23 cellular contexts compared by ENCODE assay signal in genomic region chrX:68697465-68698125, GRCh38. TPM values are rescaled to one million over a fixed set of nuclear protein-coding genes. Genes with fewer than 3 reads are reported as not detected.
DNase-seq lines count a peak whose midpoint lies in the region; ATAC-seq and TF ChIP-seq lines count a peak whose summit lies in the region.
"Had no signal": no experiment of that assay in that cellular context is flagged by ENCODE, and none has a peak within 500 bp of the region (broad histone marks: within the 10 kb centered on the region; RNA-seq: fewer than 3 reads in every experiment).

No MANE protein-coding gene starts in this region.

- TF ChIP-seq CTCF in liver (IDR thresholded peaks at IDR 0.05; ENCODE audit: low read depth, low read length, missing input control) = no peak
- TF ChIP-seq CTCF in spleen (IDR thresholded peaks at IDR 0.05 in 8 of 11, conservative IDR thresholded peaks at IDR 0.05 in 3 of 11) = no peak
- no peak for TF ChIP-seq CTCF in uterus (IDR thresholded peaks at IDR 0.05)

- no peak for ATAC-seq in HG02798 (IDR thresholded peaks at IDR 0.05; ENCODE audit: poor library complexity, unreplicated experiment)
- ATAC-seq: activated CD4-positive, CD25-positive, alpha-beta regulatory T cell treated with anti-CD3 and anti-CD28 coated beads, Interleukin-2, amount 50 U/mL, for 24 hours; activated naive CD4-positive, alpha-beta T cell treated with anti-CD3 and anti-CD28 coated beads, Interleukin-2, amount 50 U/mL, for 72 hours; stimulated activated memory B cell treated with anti-CD40 and anti-IgM and Interleukin-4, amounts not matched to agents 10 μg/mL and 1 μg/mL and 100 μg/mL, for 72 hours had no signal

- TF ChIP-seq RAD21 in liver (IDR thresholded peaks at IDR 0.05) = no peak

- DNase-seq in OCI-M1 (lab: John Stamatoyannopoulos, UW) (peak; percentile 64), caudate nucleus (lab: John Stamatoyannopoulos, UW) (no peak), spleen (peak; percentile 44), uterus (no peak)
- DNase-seq in stimulated activated CD4-positive, alpha-beta T cell treated with anti-CD3 and anti-CD28 coated beads, Interleukin-1b, Interleukin-23, amount 100 ng/mL, for 48 hours = no peak
- DNase-seq: activated CD8-positive, alpha-beta memory T cell treated with anti-CD3 and anti-CD28 coated beads for 24 hours; activated T-cell treated with anti-CD3 and anti-CD28 coated beads, Interleukin-2, amount 50 U/mL, for 48 hours; Caco-2; hypothalamus; islet precursor cell; NCI-H2171; NCI-H748 treated with DMSO at 0.1 percent for 48 hours; retina; stimulated activated CD4-positive, alpha-beta T cell treated with anti-CD3 and anti-CD28 coated beads, Interleukin-15, amount 100 ng/mL, for 24 hours; T-helper 2 cell had no signal

- 43% methylated on average over 6 of the region's 6 CpGs for WGBS in liver
- 23 to 48% (median 38%) methylated on average over 5 to 6 of the region's 6 CpGs for WGBS in spleen, 5 donors

- no peaks in the 10 kb centered on the region for H3K27me3 ChIP-seq in liver (ENCODE audit: control insufficient read depth in 4 of 4, insufficient read depth in 4 of 4, low read length in 3 of 4)
- peaks cover 0 to 40% (median 4%) of the 10 kb centered on the region in 7 donors for H3K27me3 ChIP-seq in spleen (replicated peaks in 1 of 7)
- H3K27me3 ChIP-seq in uterus = no peaks in the 10 kb centered on the region
- H3K27me3 ChIP-seq: SJSA1 had no signal

- H3K36me3 ChIP-seq in liver (ENCODE audit: control insufficient read depth in 4 of 4, insufficient read depth in 3 of 4, low read depth in 1 of 4, low read length in 3 of 4) = no peaks in the 10 kb centered on the region
- no peaks in the 10 kb centered on the region for H3K36me3 ChIP-seq in spleen
- H3K36me3 ChIP-seq in uterus = no peaks in the 10 kb centered on the region
- H3K36me3 ChIP-seq: SJSA1, thoracic aorta had no signal

- H3K27ac ChIP-seq in caudate nucleus (ENCODE audit: low read depth, low read length) (peak overlapping the region; percentile 21), liver (ENCODE audit: low read depth in 1 of 2, low read length in 2 of 2) (peak overlapping the region in 1 of 2 donors; percentile 59), spleen (peak overlapping the region in 7 of 8 donors; percentile 26 to 89 (median 85)), uterus (peak overlapping the region in 1 of 2 donors; percentile 33)
- H3K27ac ChIP-seq: SJSA1, thoracic aorta had no signal

- no peak overlapping the region for H3K9ac ChIP-seq in liver (ENCODE audit: low read depth in 1 of 2, low read length in 2 of 2)

- H3K4me1 ChIP-seq in liver (ENCODE audit: control insufficient read depth in 4 of 4, insufficient read depth in 4 of 4, low read length in 3 of 4) = peaks cover 23 to 68% (median 56%) of the 10 kb centered on the region in 4 donors
- peaks cover 0 to 89% (median 11%) of the 10 kb centered on the region in 6 donors for H3K4me1 ChIP-seq in spleen
- H3K4me1 ChIP-seq in uterus = no peaks in the 10 kb centered on the region
- H3K4me1 ChIP-seq: Caco-2 had no signal

- H3K9me3 ChIP-seq in liver (ENCODE audit: control insufficient read depth in 4 of 4, low read length in 3 of 4) (no peaks in the 10 kb centered on the region), spleen (no peaks in the 10 kb centered on the region), uterus (no peaks in the 10 kb centered on the region)
- H3K9me3 ChIP-seq: Caco-2, SJSA1, thoracic aorta had no signal

- H3K4me3 ChIP-seq in liver (ENCODE audit: low read depth in 1 of 3, low read length in 3 of 3) = no peak overlapping the region
- H3K4me3 ChIP-seq in spleen = peak overlapping the region in 1 of 8 donors; percentile 24
- no peak overlapping the region for H3K4me3 ChIP-seq in uterus
- H3K4me3 ChIP-seq: SJSA1, thoracic aorta had no signal

- TF ChIP-seq POLR2A in spleen (IDR thresholded peaks at IDR 0.05) (no peak), uterus (IDR thresholded peaks at IDR 0.05) (no peak)

- intact Hi-C loops in spleen (cut with DNase I; ENCODE audit: low total_unique reads) = no loop called here
- intact Hi-C loops in uterus (cut with DNase I; ENCODE audit: low total_unique reads) = no loop called here

TF ChIP-seq in liver, 16 proteins besides CTCF, POLR2A, EP300 and RAD21:
- no peak for TF ChIP-seq SP1 (IDR thresholded peaks at IDR 0.05)
- no peak for TF ChIP-seq GABPA (IDR thresholded peaks at IDR 0.05 in 1 of 2, conservative IDR thresholded peaks at IDR 0.05 in 1 of 2)
- no peak for TF ChIP-seq EGR1 (IDR thresholded peaks at IDR 0.05; ENCODE audit: low read depth in 2 of 2)
- no peak for TF ChIP-seq ATF3 (IDR thresholded peaks at IDR 0.05)
- TF ChIP-seq HNF4A (conservative IDR thresholded peaks at IDR 0.05) = no peak
- TF ChIP-seq NR2F2 (IDR thresholded peaks at IDR 0.05) = peak; percentile 76
- no peak for TF ChIP-seq FOXA2 (IDR thresholded peaks at IDR 0.05)
- no peak for TF ChIP-seq YY1 (IDR thresholded peaks at IDR 0.05)

RNA-seq across cellular contexts. Expression of gene STARD8, which starts 50.1 kb away (rescaled TPM):
- total RNA-seq in liver (10 to 100 TPM in 1 of 2 donors, 1 to 10 TPM in 1; 9.8 to 10.7 TPM), spleen (10 to 100 TPM; 16.5 to 35.2 (median 26.8) TPM), uterus (10 to 100 TPM; 10.9 to 25.4 (median 17.2) TPM)
- polyA plus RNA-seq in liver (1 to 10 TPM; 1.8 to 6.9 TPM), spleen (1 to 10 TPM; 1.9 to 5.6 (median 2.1) TPM)
- total RNA-seq: Caco-2, OCI-LY7 had no signal

Comparison
In these comparisons a context has a peak if more than half of its experiments do, and no peak if none do; other contexts are left out.
1. DNase-seq: peak in OCI-M1 (single experiment) and spleen (single experiment); none in caudate nucleus (0 of 61), stimulated activated CD4-positive, alpha-beta T cell treated with anti-CD3 and anti-CD28 coated beads, Interleukin-1b, Interleukin-23, amount 100 ng/mL, for 48 hours (single experiment) and uterus (0 of 2).